ENCODE assay signal across 1 cellular context in the genomic region with DNA sequence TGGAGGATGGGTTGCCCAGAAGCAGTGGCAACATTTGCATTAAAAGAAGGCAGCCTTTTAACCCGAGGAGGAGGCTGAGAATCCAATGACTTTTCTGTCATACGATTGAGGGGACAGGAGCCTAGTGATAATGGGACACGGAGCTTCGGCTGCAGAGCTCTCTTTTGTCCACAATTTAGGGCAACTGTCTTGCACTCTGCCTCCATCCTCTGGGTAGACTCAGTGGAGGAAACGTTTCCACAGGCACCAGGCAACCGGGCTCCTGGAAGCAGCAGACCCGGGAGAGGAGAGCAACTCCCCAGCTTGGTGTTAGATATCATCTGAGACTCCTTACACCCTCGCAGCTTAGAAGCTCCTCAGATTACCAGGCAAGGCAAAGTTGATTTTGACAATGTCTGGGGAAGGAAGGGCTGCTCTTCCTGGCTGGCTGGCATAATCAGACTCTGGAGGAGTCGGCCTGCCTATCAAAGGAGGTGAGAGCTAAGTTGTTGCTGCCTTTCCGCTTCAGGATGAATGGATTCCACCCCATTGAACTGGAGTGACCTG.
TF ChIP-seq lines count a peak whose summit lies in the region.

No MANE protein-coding gene starts in this region.

TF ChIP-seq in HepG2, 621 proteins besides CTCF, POLR2A, EP300 and RAD21:
- TF ChIP-seq WIZ (CRISPR knock-in tag; IDR thresholded peaks at IDR 0.05) (no peak), RNF2 (conservative IDR thresholded peaks at IDR 0.05; ENCODE audit: low read depth) (no peak), ZNF367 (CRISPR knock-in tag; IDR thresholded peaks at IDR 0.05; ENCODE audit: borderline replicate concordance) (no peak), CBFB (CRISPR knock-in tag; IDR thresholded peaks at IDR 0.05) (no peak), ZNF530 (CRISPR knock-in tag; IDR thresholded peaks at IDR 0.05; ENCODE audit: low read depth) (no peak), HIVEP1 (CRISPR knock-in tag; IDR thresholded peaks at IDR 0.05) (no peak), ZFP37 (CRISPR knock-in tag; IDR thresholded peaks at IDR 0.05; ENCODE audit: borderline replicate concordance) (no peak), ZSCAN12 (CRISPR knock-in tag; IDR thresholded peaks at IDR 0.05) (no peak)
- TF ChIP-seq, protein P1, sequence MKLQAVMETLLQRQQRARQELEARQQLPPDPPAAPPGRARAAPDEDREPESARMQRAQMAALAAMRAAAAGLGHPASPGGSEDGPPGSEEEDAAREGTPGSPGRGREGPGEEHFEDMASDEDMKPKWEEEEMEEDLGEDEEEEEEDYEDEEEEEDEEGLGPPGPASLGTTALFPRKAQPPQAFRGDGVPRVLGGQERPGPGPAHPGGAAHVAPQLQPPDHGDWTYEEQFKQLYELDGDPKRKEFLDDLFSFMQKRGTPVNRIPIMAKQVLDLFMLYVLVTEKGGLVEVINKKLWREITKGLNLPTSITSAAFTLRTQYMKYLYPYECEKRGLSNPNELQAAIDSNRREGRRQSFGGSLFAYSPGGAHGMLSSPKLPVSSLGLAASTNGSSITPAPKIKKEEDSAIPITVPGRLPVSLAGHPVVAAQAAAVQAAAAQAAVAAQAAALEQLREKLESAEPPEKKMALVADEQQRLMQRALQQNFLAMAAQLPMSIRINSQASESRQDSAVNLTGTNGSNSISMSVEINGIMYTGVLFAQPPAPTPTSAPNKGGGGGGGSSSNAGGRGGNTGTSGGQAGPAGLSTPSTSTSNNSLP (IDR thresholded peaks at IDR 0.05; ENCODE audit: low read depth, low read length), result no peak
- TF ChIP-seq, protein P2, sequence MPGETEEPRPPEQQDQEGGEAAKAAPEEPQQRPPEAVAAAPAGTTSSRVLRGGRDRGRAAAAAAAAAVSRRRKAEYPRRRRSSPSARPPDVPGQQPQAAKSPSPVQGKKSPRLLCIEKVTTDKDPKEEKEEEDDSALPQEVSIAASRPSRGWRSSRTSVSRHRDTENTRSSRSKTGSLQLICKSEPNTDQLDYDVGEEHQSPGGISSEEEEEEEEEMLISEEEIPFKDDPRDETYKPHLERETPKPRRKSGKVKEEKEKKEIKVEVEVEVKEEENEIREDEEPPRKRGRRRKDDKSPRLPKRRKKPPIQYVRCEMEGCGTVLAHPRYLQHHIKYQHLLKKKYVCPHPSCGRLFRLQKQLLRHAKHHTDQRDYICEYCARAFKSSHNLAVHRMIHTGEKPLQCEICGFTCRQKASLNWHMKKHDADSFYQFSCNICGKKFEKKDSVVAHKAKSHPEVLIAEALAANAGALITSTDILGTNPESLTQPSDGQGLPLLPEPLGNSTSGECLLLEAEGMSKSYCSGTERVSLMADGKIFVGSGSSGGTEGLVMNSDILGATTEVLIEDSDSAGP (CRISPR knock-in tag; IDR thresholded peaks at IDR 0.05; ENCODE audit: borderline replicate concordance), result no peak
- TF ChIP-seq, protein P3, sequence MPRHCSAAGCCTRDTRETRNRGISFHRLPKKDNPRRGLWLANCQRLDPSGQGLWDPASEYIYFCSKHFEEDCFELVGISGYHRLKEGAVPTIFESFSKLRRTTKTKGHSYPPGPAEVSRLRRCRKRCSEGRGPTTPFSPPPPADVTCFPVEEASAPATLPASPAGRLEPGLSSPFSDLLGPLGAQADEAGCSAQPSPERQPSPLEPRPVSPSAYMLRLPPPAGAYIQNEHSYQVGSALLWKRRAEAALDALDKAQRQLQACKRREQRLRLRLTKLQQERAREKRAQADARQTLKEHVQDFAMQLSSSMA (CRISPR knock-in tag; IDR thresholded peaks at IDR 0.05), result no peak
